Comparison of ENCODE assay signal across 8 cellular contexts in the genomic region with DNA sequence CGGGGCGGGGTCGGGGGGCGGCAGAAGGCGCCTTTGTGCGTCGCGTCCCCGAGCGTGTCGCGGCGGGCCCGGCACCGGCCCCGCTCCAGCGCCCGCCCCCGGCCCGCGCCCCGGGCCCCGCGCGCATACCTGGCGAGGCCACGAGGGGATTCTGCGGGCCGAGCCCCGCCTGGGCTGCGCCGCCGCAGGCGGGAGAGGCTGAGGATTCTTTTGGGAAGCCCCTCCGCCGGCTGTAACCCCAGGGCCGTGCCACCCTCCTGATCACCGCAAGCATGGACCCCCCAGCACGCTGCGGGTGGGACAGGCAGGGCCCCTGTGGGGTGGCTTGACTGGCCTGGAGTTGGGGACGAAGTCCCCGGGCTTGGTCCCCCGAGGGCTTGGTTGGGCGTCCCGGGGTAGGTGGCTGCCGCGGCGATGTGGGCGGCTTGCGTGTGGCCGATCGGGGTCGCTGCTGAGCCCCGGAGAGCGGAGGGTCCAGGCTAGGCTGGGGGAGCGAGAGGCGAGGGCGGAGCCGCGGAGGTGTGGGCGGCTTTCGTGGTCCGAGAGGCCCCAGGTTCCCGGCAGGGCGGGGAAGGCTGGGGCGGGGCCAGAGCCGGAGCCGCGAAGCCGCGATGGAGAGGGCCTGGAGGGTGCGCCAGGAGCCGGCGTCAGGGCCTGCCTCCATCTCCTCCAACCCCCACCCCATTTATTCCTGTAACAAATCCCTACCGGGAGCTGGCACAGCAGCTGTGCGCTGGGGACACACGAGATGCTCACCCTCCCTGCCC. TPM values are rescaled to one million over a fixed set of nuclear protein-coding genes. Genes with fewer than 3 reads are reported as not detected.
DNase-seq lines count a peak whose midpoint lies in the region; ATAC-seq and TF ChIP-seq lines count a peak whose summit lies in the region.

No MANE protein-coding gene starts in this region.

- DNase-seq in AG08396 (ENCODE audit: low spot score) (peak; percentile 88), GM19238 (ENCODE audit: insufficient read length, low spot score) (peak; percentile 80), body of pancreas (peak; percentile 66 to 80 (median 76)), NCI-H1436 treated with DMSO at 0.1 percent for 48 hours (lab: John Stamatoyannopoulos, UW) (no peak)
- peak; percentile 81 for DNase-seq in T-helper 2 cell treated with Interferon-gamma antibody and Interleukin-4, amounts not matched to agents 5 μg/mL and 100 μg/mL, for 36 hours (ENCODE audit: low spot score)
- peak; percentile 81 for DNase-seq in stimulated activated CD4-positive, alpha-beta T cell treated with anti-CD3 and anti-CD28 coated beads, Interleukin-12 subunit alpha, Interleukin-12 subunit beta, amount 100 ng/mL, for 4 hours

- peak in 6 of 7 experiments; percentile 7 to 48 (median 44) for TF ChIP-seq CTCF in body of pancreas (IDR thresholded peaks at IDR 0.05)

- H3K4me3 ChIP-seq in HUES6 (ENCODE audit: low read depth, low read length), result peak overlapping the region; percentile 77
- H3K4me3 ChIP-seq in body of pancreas, result peak overlapping the region in 1 of 2 donors; percentile 43
- H3K4me3 ChIP-seq in iPS-20b (ENCODE audit: low read length), result peak overlapping the region; percentile 64; the same call in 1 of the 2 replicates

- H3K27me3 ChIP-seq in HUES6 (ENCODE audit: control insufficient read depth, insufficient read depth, low read length) (peaks cover 29% of the 10 kb centered on the region), body of pancreas (no peaks in the 10 kb centered on the region), iPS-20b (ENCODE audit: insufficient read depth, low read length) (peaks cover 53% of the 10 kb centered on the region)

- H3K36me3 Mint-ChIP-seq in T-helper 2 cell treated with Interferon-gamma antibody and Interleukin-4, amounts not matched to agents 5 μg/mL and 100 μg/mL, for 36 hours (ENCODE audit: low read depth), result no peaks in the 10 kb centered on the region

- H3K4me1 ChIP-seq in HUES6 (ENCODE audit: control insufficient read depth, insufficient read depth, low read length), result peaks cover 32% of the 10 kb centered on the region
- peaks cover 53% of the 10 kb centered on the region for H3K4me1 ChIP-seq in body of pancreas
- H3K4me1 ChIP-seq in iPS-20b (ENCODE audit: insufficient read depth, low read length), result no peaks in the 10 kb centered on the region

- peak; percentile 43 for ATAC-seq in body of pancreas

- H3K9me3 ChIP-seq in HUES6 (ENCODE audit: control insufficient read depth, insufficient read depth, low read depth, low read length) (peaks cover 5% of the 10 kb centered on the region), body of pancreas (no peaks in the 10 kb centered on the region), iPS-20b (ENCODE audit: insufficient read depth, low read depth, low read length) (no peaks in the 10 kb centered on the region; the same call in 1 of the 2 replicates)

- 2% methylated on average over 37 of the region's 77 CpGs; no CpG with 5 or more reads in 1 of the 2 donors for WGBS in body of pancreas, 2 donors

- peak; percentile 50 to 72 (median 67) for TF ChIP-seq POLR2A in body of pancreas (IDR thresholded peaks at IDR 0.05)

- H3K9ac ChIP-seq in HUES6 (ENCODE audit: low read length) (peak overlapping the region; percentile 75), iPS-20b (ENCODE audit: low read depth, low read length) (no peak overlapping the region)

- H3K4me1 Mint-ChIP-seq in T-helper 2 cell treated with Interferon-gamma antibody and Interleukin-4, amounts not matched to agents 5 μg/mL and 100 μg/mL, for 36 hours (ENCODE audit: low read depth), result peaks cover 10% of the 10 kb centered on the region

- peaks cover 9% of the 10 kb centered on the region for H3K27me3 Mint-ChIP-seq in T-helper 2 cell treated with Interferon-gamma antibody and Interleukin-4, amounts not matched to agents 5 μg/mL and 100 μg/mL, for 36 hours (ENCODE audit: low read depth)

- H3K4me3 Mint-ChIP-seq in T-helper 2 cell treated with Interferon-gamma antibody and Interleukin-4, amounts not matched to agents 5 μg/mL and 100 μg/mL, for 36 hours, result peak overlapping the region; percentile 62

- no peaks in the 10 kb centered on the region for H3K36me3 ChIP-seq in HUES6 (ENCODE audit: control insufficient read depth, insufficient read depth, low read length)
- no peaks in the 10 kb centered on the region for H3K36me3 ChIP-seq in body of pancreas (replicated peaks in 1 of 2; ENCODE audit: insufficient read depth in 1 of 2, low read depth in 2 of 2)
- H3K36me3 ChIP-seq in iPS-20b (ENCODE audit: insufficient read depth, low read depth, low read length), result no peaks in the 10 kb centered on the region

- intact Hi-C loops in body of pancreas (cut with DNase I), result loop anchor here (10.0 kb wide), 1 partner anchor 201 kb away; no protein-coding TSS in a partner anchor

- H3K27ac ChIP-seq in HUES6 (ENCODE audit: low read depth, low read length), result no peak overlapping the region
- peak overlapping the region; percentile 76 to 93 (median 90) for H3K27ac ChIP-seq in body of pancreas
- no peak overlapping the region for H3K27ac ChIP-seq in iPS-20b (ENCODE audit: low read length)

- no peak overlapping the region for H3K27ac Mint-ChIP-seq in T-helper 2 cell treated with Interferon-gamma antibody and Interleukin-4, amounts not matched to agents 5 μg/mL and 100 μg/mL, for 36 hours

- H3K9me3 Mint-ChIP-seq in T-helper 2 cell treated with Interferon-gamma antibody and Interleukin-4, amounts not matched to agents 5 μg/mL and 100 μg/mL, for 36 hours, result no peaks in the 10 kb centered on the region

RNA-seq across cellular contexts. Expression of a gene that starts 28.4 kb away (rescaled TPM):
- total RNA-seq in body of pancreas, result 1 to 10 TPM in 1 of 2 donors, not detected in 1; 1.0 TPM

Comparison
In these comparisons a context has a peak if more than half of its experiments do, and no peak if none do; other contexts are left out.
1. H3K27ac ChIP-seq: peak in body of pancreas (4 of 4); none in HUES6 (single experiment) and iPS-20b (single experiment).